Comparison of ENCODE assay signal across 17 cellular contexts in the genomic region with DNA sequence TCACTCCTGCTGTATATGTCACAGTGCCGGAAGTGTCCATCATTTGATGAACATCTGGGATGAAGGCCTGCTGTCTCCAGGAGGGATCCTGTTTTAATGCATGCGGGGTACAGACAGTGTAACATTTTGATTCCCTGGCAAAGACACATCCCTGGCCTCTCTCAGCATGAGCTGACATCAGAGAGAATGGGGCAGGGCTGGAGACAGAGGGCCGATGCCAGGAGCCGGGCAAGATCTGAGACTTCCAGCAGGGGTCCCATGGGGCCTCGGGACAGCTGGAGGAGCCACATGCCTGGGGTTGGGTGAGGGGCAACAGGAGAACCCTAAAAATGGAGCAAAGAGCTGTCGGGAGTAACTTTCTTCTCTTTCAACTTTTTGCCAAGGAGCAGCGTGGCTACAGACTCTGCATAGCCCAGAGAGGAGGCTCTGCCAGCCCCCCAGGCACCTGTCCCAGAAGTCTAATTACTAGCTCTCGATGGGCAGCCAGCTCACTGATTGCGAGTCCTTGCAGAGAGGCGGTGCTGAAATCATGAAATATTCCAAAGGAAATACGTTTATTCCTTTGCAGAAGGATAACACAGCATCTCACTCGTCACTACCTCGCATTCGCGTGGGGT.
DNase-seq lines count a peak whose midpoint lies in the region; ATAC-seq, FAIRE-seq and TF ChIP-seq lines count a peak whose summit lies in the region.
"Had no signal": no experiment of that assay in that cellular context is flagged by ENCODE, and none has a peak within 500 bp of the region (broad histone marks: within the 10 kb centered on the region; RNA-seq: fewer than 3 reads in every experiment).

No MANE protein-coding gene starts in this region.

- H3K9me3 Mint-ChIP-seq in Calu3 (ENCODE audit: low read depth, unreplicated experiment) = no peaks in the 10 kb centered on the region
- H3K9me3 Mint-ChIP-seq: stimulated activated naive CD8-positive, alpha-beta T cell treated with anti-CD3 and anti-CD28 coated beads, Interleukin-15, Interleukin-2, amounts not matched to agents 100 ng/mL and 50 ng/mL, for 24 hours had no signal

- H3K4me3 Mint-ChIP-seq in Calu3 (ENCODE audit: low read depth, unreplicated experiment) = no peak overlapping the region
- H3K4me3 Mint-ChIP-seq: stimulated activated naive CD8-positive, alpha-beta T cell treated with anti-CD3 and anti-CD28 coated beads, Interleukin-15, Interleukin-2, amounts not matched to agents 100 ng/mL and 50 ng/mL, for 24 hours had no signal

- no peak overlapping the region for H3K27ac Mint-ChIP-seq in Calu3 (ENCODE audit: unreplicated experiment)
- H3K27ac Mint-ChIP-seq: stimulated activated naive CD8-positive, alpha-beta T cell treated with anti-CD3 and anti-CD28 coated beads, Interleukin-15, Interleukin-2, amounts not matched to agents 100 ng/mL and 50 ng/mL, for 24 hours had no signal

- no peaks in the 10 kb centered on the region for H3K4me1 Mint-ChIP-seq in Calu3 (ENCODE audit: low read depth, unreplicated experiment)

- intact Hi-C loops in head of caudate nucleus (cut with DNase I) (no loop called here), Calu3 (cut with micrococcal nuclease; ENCODE audit: unreplicated experiment) (no loop called here)

- DNase-seq in Ammon's horn (ENCODE audit: low spot score) (peak; percentile 65), NCI-H69 (lab: John Stamatoyannopoulos, UW) (peak; percentile 34), head of caudate nucleus (peak in 33 of 42 donors; percentile 27 to 78 (median 57)), occipital lobe (lab: John Stamatoyannopoulos, UW) (peak; percentile 20), D721Med (ENCODE audit: insufficient read length, low spot score) (no peak), CD1c-positive myeloid dendritic cell (ENCODE audit: extremely low spot score) (no peak), Calu3 (no peak)
- DNase-seq: activated CD4-positive, alpha-beta T cell treated with anti-CD3 and anti-CD28 coated beads for 4 hours; activated CD8-positive, alpha-beta memory T cell treated with anti-CD3 and anti-CD28 coated beads, Interleukin-2, amount 50 U/mL, for 48 hours; activated gamma-delta T cell treated with Interleukin-2 at 50 U/mL for 16 hours; NCI-H1436 treated with DMSO at 0.1 percent for 48 hours; NCI-H524; stimulated activated CD4-positive, alpha-beta T cell treated with anti-CD3 and anti-CD28 coated beads, Interleukin-12 subunit alpha, Interleukin-12 subunit beta, amount 100 ng/mL, for 4 hours had no signal

- no peak for ATAC-seq in HG02759 (IDR thresholded peaks at IDR 0.05; ENCODE audit: unreplicated experiment)

- H3K27me3 Mint-ChIP-seq in Calu3 (ENCODE audit: unreplicated experiment) = no peaks in the 10 kb centered on the region

- FAIRE-seq in D721Med (lab: Jason Lieb, UNC) = no peak
- FAIRE-seq: astrocyte, urothelium cell line had no signal

- no peak for TF ChIP-seq CTCF in D721Med (IDR thresholded peaks at IDR 0.05; ENCODE audit: insufficient read depth, missing control alignments)
- TF ChIP-seq CTCF in Calu3 (IDR thresholded peaks at IDR 0.05; ENCODE audit: unreplicated experiment) = no peak

- CTCF ChIA-PET in Calu3 (lab: Charles Lee) = no interaction called here

- peaks cover under 1% of the 10 kb centered on the region for H3K36me3 Mint-ChIP-seq in Calu3 (ENCODE audit: insufficient read depth, unreplicated experiment)

- no TSS peak for BruUV-seq in Calu3 (replicated peaks; lab: Mats Ljungman, UMichigan)

Comparison
In these comparisons a context has a peak if more than half of its experiments do, and no peak if none do; other contexts are left out.
1. DNase-seq: peak in Ammon's horn (single experiment), NCI-H69 (single experiment), head of caudate nucleus (33 of 42) and occipital lobe (single experiment); none in D721Med (single experiment), CD1c-positive myeloid dendritic cell (single experiment) and Calu3 (single experiment).